2 cellular contexts compared by ENCODE assay signal in genomic region chr15:64731807-64732151, GRCh38.
TF ChIP-seq lines count a peak whose summit lies in the region.

No MANE protein-coding gene starts in this region.

TF ChIP-seq in GM12878, 131 proteins besides CTCF, POLR2A, EP300 and RAD21:
- peak; percentile 59 for TF ChIP-seq PKNOX1 (IDR thresholded peaks at IDR 0.05)
- no peak for TF ChIP-seq JUNB (IDR thresholded peaks at IDR 0.05)
- no peak for TF ChIP-seq MTA2 (IDR thresholded peaks at IDR 0.05; ENCODE audit: low read depth)

TF ChIP-seq in HepG2, 621 proteins besides CTCF, POLR2A, EP300 and RAD21:
- no peak for TF ChIP-seq KLF12 (CRISPR knock-in tag; IDR thresholded peaks at IDR 0.05; ENCODE audit: borderline replicate concordance)
- no peak for TF ChIP-seq FOXK1 (CRISPR knock-in tag; IDR thresholded peaks at IDR 0.05; ENCODE audit: borderline replicate concordance, low read depth)
- no peak for TF ChIP-seq ZBTB33 (CRISPR knock-in tag; IDR thresholded peaks at IDR 0.05)
- no peak for TF ChIP-seq SP2 (CRISPR knock-in tag; IDR thresholded peaks at IDR 0.05)
- no peak for TF ChIP-seq MLLT10 (CRISPR knock-in tag; IDR thresholded peaks at IDR 0.05)
- TF ChIP-seq ZNF776 (CRISPR knock-in tag; IDR thresholded peaks at IDR 0.05), result no peak
- TF ChIP-seq TBP (CRISPR knock-in tag; IDR thresholded peaks at IDR 0.05), result no peak
- TF ChIP-seq PRPF4 (IDR thresholded peaks at IDR 0.05; ENCODE audit: low read depth, low read length, poor library complexity, severe bottlenecking), result no peak
- no peak for TF ChIP-seq RXRA (CRISPR knock-in tag; IDR thresholded peaks at IDR 0.05)
